1 cellular context compared by ENCODE assay signal in genomic region chr7:100059340-100059739, GRCh38.
A peak's percentile ranks its signal among the peaks of the same experiment; 100 is the strongest.
TF ChIP-seq lines count a peak whose summit lies in the region.

No MANE protein-coding gene starts in this region.

TF ChIP-seq in GM12878, 131 proteins besides CTCF, POLR2A, EP300 and RAD21:
- TF ChIP-seq POU2F2 (IDR thresholded peaks at IDR 0.05; ENCODE audit: borderline replicate concordance, low read depth, low read length) (0 out of 3 replicates have a peak, but pooled peaks have one; percentile 28), ZNF384 (IDR thresholded peaks at IDR 0.05; ENCODE audit: borderline replicate concordance, low read depth, low read length) (peak; percentile 36)
